8 cellular contexts compared by ENCODE assay signal in the genomic region with DNA sequence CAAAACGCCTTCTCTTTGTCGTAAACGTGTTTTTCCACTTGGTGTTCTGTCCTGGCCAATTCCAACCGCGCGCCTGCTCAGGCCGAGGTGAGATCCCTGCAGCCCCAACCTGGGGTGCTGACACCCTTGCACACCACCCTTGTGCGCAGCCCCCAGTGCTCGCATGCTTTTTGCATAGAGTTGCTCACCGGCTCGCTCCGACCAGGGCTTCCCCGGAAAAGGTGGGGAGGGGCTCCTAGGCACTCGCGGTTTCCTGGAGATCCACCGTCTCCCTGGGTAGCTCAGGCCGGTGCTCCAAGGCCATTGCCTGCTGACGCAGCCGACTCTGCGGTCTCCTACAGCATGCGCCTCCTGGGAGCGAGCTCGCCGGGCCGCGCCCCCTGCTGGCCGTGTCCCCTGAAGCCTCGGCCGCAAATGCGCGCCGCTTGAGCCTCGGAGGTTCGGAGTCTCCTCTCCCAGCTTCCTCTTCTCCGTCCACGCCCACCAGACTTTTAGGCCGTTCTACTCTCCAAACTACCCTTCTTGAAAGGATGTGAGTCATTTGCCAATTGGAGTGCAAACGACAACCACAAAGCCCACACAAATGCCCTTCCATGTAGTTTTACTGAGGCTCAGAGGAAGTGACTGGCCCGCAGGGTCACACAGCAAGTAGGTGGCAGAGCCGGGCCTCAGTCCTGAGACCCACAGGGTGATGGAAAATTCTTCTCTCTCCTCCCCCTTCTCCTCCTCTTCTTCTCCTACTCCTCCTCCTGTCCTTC. TPM values are rescaled to one million over a fixed set of nuclear protein-coding genes. Genes with fewer than 3 reads are reported as not detected.
DNase-seq lines count a peak whose midpoint lies in the region; ATAC-seq and TF ChIP-seq lines count a peak whose summit lies in the region.

No MANE protein-coding gene starts in this region.

- TF ChIP-seq CTCF in SK-N-SH (IDR thresholded peaks at IDR 0.05) = peak; percentile 97
- peak; percentile 96 for TF ChIP-seq CTCF in osteoblast (IDR thresholded peaks at IDR 0.05; ENCODE audit: extremely low read depth, low read depth, low read length)
- TF ChIP-seq CTCF in thoracic aorta (IDR thresholded peaks at IDR 0.05) = peak; percentile 89

- POLR2A ChIA-PET in SK-N-SH (lab: Yijun Ruan, JAX) = interaction anchor here (0.8 to 1.5 kb wide), 2 partner anchors 42 to 122 kb away, joined by 4 to 5 read pairs; a partner anchor contains a TSS

- peak; percentile 85 to 88 for ATAC-seq in activated naive CD4-positive, alpha-beta T cell treated with anti-CD3 and anti-CD28 coated beads, Interleukin-2, amount 50 U/mL, for 72 hours
- ATAC-seq in thoracic aorta (ENCODE audit: insufficient number of reproducible peaks, low FRiP score, low read depth) = peak; percentile 75

- H2AFZ ChIP-seq in SK-N-SH (ENCODE audit: low read depth) = peak overlapping the region; percentile 92
- H2AFZ ChIP-seq in osteoblast (ENCODE audit: low read length) = peak overlapping the region; percentile 88

- CTCF ChIA-PET in SK-N-SH (lab: Yijun Ruan, JAX) = interaction anchor here (0.6 to 4.1 kb wide), 45 partner anchors 9 to 467 kb away, joined by 3 to 26 read pairs (median 5); a partner anchor contains a TSS

- peaks cover 18% of the 10 kb centered on the region for H3F3A ChIP-seq in SK-N-SH (replicated peaks; ENCODE audit: insufficient read depth)

- H3K27me3 ChIP-seq in H7 (ENCODE audit: control insufficient read depth, insufficient read depth, low read length) (no peaks in the 10 kb centered on the region), SK-N-SH (ENCODE audit: insufficient read depth) (no peaks in the 10 kb centered on the region), osteoblast (ENCODE audit: insufficient read depth, low read length) (no peaks in the 10 kb centered on the region), thoracic aorta (replicated peaks; ENCODE audit: insufficient read depth) (no peaks in the 10 kb centered on the region)

- 24% methylated on average over 26 of the region's 40 CpGs for WGBS in SK-N-SH (ENCODE audit: low lambda C conversion rate)

- H3K36me3 Mint-ChIP-seq in activated naive CD4-positive, alpha-beta T cell treated with anti-CD3 and anti-CD28 coated beads, Interleukin-2, amount 50 U/mL, for 72 hours = peaks cover 4 to 6% of the 10 kb centered on the region in 2 donors

- H3K4me1 ChIP-seq in SK-N-SH (ENCODE audit: control insufficient read depth in 1 of 2, insufficient read depth in 2 of 2, low read depth in 1 of 2, low read length in 1 of 2) (peaks cover 3 to 5% of the 10 kb centered on the region in 2 experiments; a peak in 3 of 4 replicates), osteoblast (ENCODE audit: insufficient read depth, low read length) (peaks cover 29% of the 10 kb centered on the region), thoracic aorta (ENCODE audit: control insufficient read depth in 1 of 2, low read depth in 2 of 2) (peaks cover 5 to 14% of the 10 kb centered on the region in 2 donors)

- H3K4me3 ChIP-seq in H7 (ENCODE audit: insufficient read depth, low read depth, low read length) = peak overlapping the region; percentile 39
- peak overlapping the region; percentile 12 to 59 for H3K4me3 ChIP-seq in SK-N-SH (ENCODE audit: low read depth in 2 of 2, low read length in 1 of 2)
- H3K4me3 ChIP-seq in osteoblast (ENCODE audit: insufficient read depth, low read length) = peak overlapping the region; percentile 70
- peak overlapping the region; percentile 66 for H3K4me3 ChIP-seq in thoracic aorta

- peak; percentile 99 for DNase-seq in GF-D8 (lab: John Stamatoyannopoulos, UW)
- peak; percentile 93 for DNase-seq in H7
- peak; percentile 91 for DNase-seq in LoVo (ENCODE audit: low spot score)
- peak; percentile 89 for DNase-seq in SK-N-SH
- peak; percentile 94 to 98 for DNase-seq in activated naive CD4-positive, alpha-beta T cell treated with anti-CD3 and anti-CD28 coated beads, Interleukin-2, amount 50 U/mL, for 72 hours (ENCODE audit: low spot score in 2 of 2)
- DNase-seq in head of caudate nucleus = peak; percentile 71 to 96 (median 90)
- peak; percentile 97 for DNase-seq in osteoblast (ENCODE audit: insufficient read length, low spot score, missing footprints)
- DNase-seq in thoracic aorta (ENCODE audit: low spot score) = peak; percentile 72

- H3K36me3 ChIP-seq in H7 (replicated peaks; ENCODE audit: control insufficient read depth, insufficient read depth, low read length) = no peaks in the 10 kb centered on the region
- no peaks in the 10 kb centered on the region for H3K36me3 ChIP-seq in SK-N-SH (replicated peaks in 1 of 2; ENCODE audit: control insufficient read depth in 1 of 2, insufficient read depth in 2 of 2, low read length in 1 of 2)
- no peaks in the 10 kb centered on the region for H3K36me3 ChIP-seq in osteoblast (ENCODE audit: insufficient read depth, low read length)
- H3K36me3 ChIP-seq in thoracic aorta = no peaks in the 10 kb centered on the region

- peak overlapping the region; percentile 36; the same call in 1 of the 2 replicates for H3K9ac ChIP-seq in SK-N-SH

- H3K27ac ChIP-seq in SK-N-SH (ENCODE audit: low read depth in 2 of 2, low read length in 1 of 2) (peak overlapping the region in 1 of 2 experiments; percentile 55; a peak in 1 of 4 replicates), osteoblast (ENCODE audit: low read depth, low read length) (peak overlapping the region; percentile 43), thoracic aorta (peak overlapping the region; percentile 46 to 61)

- H3K9me2 ChIP-seq in SK-N-SH = no peaks in the 10 kb centered on the region

- peaks cover 3 to 5% of the 10 kb centered on the region in 2 donors for H3K9me3 Mint-ChIP-seq in activated naive CD4-positive, alpha-beta T cell treated with anti-CD3 and anti-CD28 coated beads, Interleukin-2, amount 50 U/mL, for 72 hours

- TF ChIP-seq RAD21 in SK-N-SH (IDR thresholded peaks at IDR 0.05; ENCODE audit: low read length) = peak; percentile 54

- intact Hi-C loops in head of caudate nucleus (cut with DNase I) = loop anchor here (10.0 kb wide), 1 partner anchor 148 kb away; no protein-coding TSS in a partner anchor

- H3K9me3 ChIP-seq in SK-N-SH (no peaks in the 10 kb centered on the region), osteoblast (ENCODE audit: low read depth, low read length) (no peaks in the 10 kb centered on the region), thoracic aorta (no peaks in the 10 kb centered on the region)

- H3K79me2 ChIP-seq in SK-N-SH (ENCODE audit: insufficient read depth) (no peaks in the 10 kb centered on the region), osteoblast (ENCODE audit: insufficient read depth, low read length) (no peaks in the 10 kb centered on the region)

- peak in 1 of 2 experiments; percentile 45; a peak in 1 of 4 replicates for TF ChIP-seq EP300 in SK-N-SH (IDR thresholded peaks at IDR 0.05; ENCODE audit: borderline replicate concordance in 1 of 2, low read depth in 1 of 2, low read length in 1 of 2)

- H3K4me2 ChIP-seq in SK-N-SH (peak overlapping the region; percentile 83), osteoblast (ENCODE audit: insufficient read depth, low read length) (peak overlapping the region; percentile 82)

- no peaks in the 10 kb centered on the region for H4K20me1 ChIP-seq in SK-N-SH (ENCODE audit: insufficient read depth)
- no peaks in the 10 kb centered on the region for H4K20me1 ChIP-seq in osteoblast (ENCODE audit: insufficient read depth, low read length)

- peak overlapping the region; percentile 16 to 65 for H3K27ac Mint-ChIP-seq in activated naive CD4-positive, alpha-beta T cell treated with anti-CD3 and anti-CD28 coated beads, Interleukin-2, amount 50 U/mL, for 72 hours

TF ChIP-seq in SK-N-SH, 30 proteins besides CTCF, POLR2A, EP300 and RAD21 (continues in another document):
- peak; percentile 82; the same call in 1 of the 2 replicates for TF ChIP-seq SIN3A (IDR thresholded peaks at IDR 0.05; ENCODE audit: borderline replicate concordance, low read depth, low read length)
- no peak for TF ChIP-seq FOXJ3 (CRISPR knock-in tag; IDR thresholded peaks at IDR 0.05)

RNA-seq across cellular contexts. Expression of a gene that starts 7.2 kb away (rescaled TPM):
- total RNA-seq in H7 (2014; rRNA removed; shearing (Covaris generic)) = 10.5 and 23.7 TPM in 2 replicates
- polyA plus RNA-seq in SK-N-SH (2012; rRNA removed) = 4.7 and 7.3 TPM in 2 replicates
- 3.8 and 4.9 TPM in 2 replicates for polyA plus RNA-seq in SK-N-SH (2012; cell fraction: cytosol; rRNA removed)
- polyA plus RNA-seq in SK-N-SH (2012; cell fraction: nucleus; rRNA removed) = 9.4 and 10.9 TPM in 2 replicates
- total RNA-seq in activated naive CD4-positive, alpha-beta T cell treated with anti-CD3 and anti-CD28 coated beads, Interleukin-2, amount 50 U/mL, for 72 hours = 10 to 100 TPM; 28.7 to 65.1 TPM
- total RNA-seq in osteoblast = 11.5 and 13.8 TPM in 2 replicates
- 1 to 10 TPM; 4.8 to 6.2 TPM for total RNA-seq in thoracic aorta

RNA-seq across cellular contexts. Expression of a gene that starts 28.9 kb away (rescaled TPM):
- total RNA-seq in H7 (2014; rRNA removed; shearing (Covaris generic)) = 0.48 and 0.78 TPM in 2 replicates
- polyA plus RNA-seq in SK-N-SH (2012; rRNA removed) = 0.11 and 0.12 TPM in 2 replicates
- polyA plus RNA-seq in SK-N-SH (2012; cell fraction: cytosol; rRNA removed) = 0.07 and 0.10 TPM in 2 replicates
- polyA plus RNA-seq in SK-N-SH (2012; cell fraction: nucleus; rRNA removed) = 0.08 and 0.15 TPM in 2 replicates
- total RNA-seq in activated naive CD4-positive, alpha-beta T cell treated with anti-CD3 and anti-CD28 coated beads, Interleukin-2, amount 50 U/mL, for 72 hours = not detected
- total RNA-seq in osteoblast (not detected in 2 replicates), thoracic aorta (not detected)

RNA-seq across cellular contexts. Expression of a gene that starts 42.3 kb away (rescaled TPM):
- total RNA-seq in H7 (2014; rRNA removed; shearing (Covaris generic)) = 149 and 165 TPM in 2 replicates
- 33.8 and 45.5 TPM in 2 replicates for polyA plus RNA-seq in SK-N-SH (2012; rRNA removed)
- 53.9 and 68.0 TPM in 2 replicates for polyA plus RNA-seq in SK-N-SH (2012; cell fraction: cytosol; rRNA removed)
- 18.4 and 44.0 TPM in 2 replicates for polyA plus RNA-seq in SK-N-SH (2012; cell fraction: nucleus; rRNA removed)
- 100 to 1,000 TPM in 1 of 2 donors, 10 to 100 TPM in 1; 93.9 to 121 TPM for total RNA-seq in activated naive CD4-positive, alpha-beta T cell treated with anti-CD3 and anti-CD28 coated beads, Interleukin-2, amount 50 U/mL, for 72 hours
- total RNA-seq in osteoblast (73.5 and 84.6 TPM in 2 replicates), thoracic aorta (10 to 100 TPM; 29.6 to 48.0 TPM)

RNA-seq across cellular contexts. Expression of a gene that starts 45.6 kb away (rescaled TPM):
- not detected in 2 replicates for total RNA-seq in H7 (2014; rRNA removed; shearing (Covaris generic))
- polyA plus RNA-seq in SK-N-SH (2012; rRNA removed) = not detected in 2 replicates
- not detected in 2 replicates for polyA plus RNA-seq in SK-N-SH (2012; cell fraction: cytosol; rRNA removed)
- polyA plus RNA-seq in SK-N-SH (2012; cell fraction: nucleus; rRNA removed) = 0.02 TPM in 1 of 2 replicates, not detected in the other
- total RNA-seq in activated naive CD4-positive, alpha-beta T cell treated with anti-CD3 and anti-CD28 coated beads, Interleukin-2, amount 50 U/mL, for 72 hours = not detected
- total RNA-seq in osteoblast (not detected in 2 replicates), thoracic aorta (not detected)

RNA-seq across cellular contexts. Expression of a gene that starts 52.2 kb away (rescaled TPM):
- 0.10 TPM in 1 of 2 replicates, not detected in the other for total RNA-seq in H7 (2014; rRNA removed; shearing (Covaris generic))
- polyA plus RNA-seq in SK-N-SH (2012; rRNA removed) = 9.3 and 11.7 TPM in 2 replicates
- polyA plus RNA-seq in SK-N-SH (2012; cell fraction: cytosol; rRNA removed) = 3.5 and 5.2 TPM in 2 replicates
- 16.5 and 22.1 TPM in 2 replicates for polyA plus RNA-seq in SK-N-SH (2012; cell fraction: nucleus; rRNA removed)
- 1 to 10 TPM in 1 of 2 donors, under 1 TPM in 1; 0.99 to 3.8 TPM for total RNA-seq in activated naive CD4-positive, alpha-beta T cell treated with anti-CD3 and anti-CD28 coated beads, Interleukin-2, amount 50 U/mL, for 72 hours
- total RNA-seq in osteoblast (3.2 and 4.3 TPM in 2 replicates), thoracic aorta (10 to 100 TPM; 43.2 to 88.3 TPM)
